In genomic region chr6:6405997-6406699, GRCh38 we compare ENCODE assay signal across 13 cellular contexts.
"Had no signal": no experiment of that assay in that cellular context is flagged by ENCODE, and none has a peak within 500 bp of the region (broad histone marks: within the 10 kb centered on the region; RNA-seq: fewer than 3 reads in every experiment).

No MANE protein-coding gene starts in this region.

- H3K27me3 ChIP-seq: sigmoid colon had no signal

- ATAC-seq: natural killer cell had no signal

- H3K4me3 ChIP-seq: sigmoid colon had no signal

- H3K36me3 ChIP-seq: sigmoid colon had no signal

- H3K36me3 Mint-ChIP-seq: natural killer cell had no signal

- H3K4me1 ChIP-seq: sigmoid colon had no signal

- H3K9me3 Mint-ChIP-seq: activated B cell treated with CpG ODN at 0.5 μM for 24 hours; activated CD4-positive, alpha-beta T cell treated with anti-CD3 and anti-CD28 coated beads, Interleukin-2, amount 10 ng/mL, durations not matched to agents 24 days and 14 days; activated naive CD4-positive, alpha-beta T cell treated with anti-CD3 and anti-CD28 coated beads for 36 hours; natural killer cell had no signal

- H3K4me1 Mint-ChIP-seq: activated CD4-positive, alpha-beta T cell treated with anti-CD3 and anti-CD28 coated beads, Interleukin-2, amount 10 ng/mL, durations not matched to agents 24 days and 14 days; natural killer cell had no signal

- H3K9me3 ChIP-seq: sigmoid colon had no signal

- H3K27ac Mint-ChIP-seq: activated B cell treated with CpG ODN at 0.5 μM for 24 hours; activated CD4-positive, alpha-beta T cell treated with anti-CD3 and anti-CD28 coated beads, Interleukin-2, amount 10 ng/mL, durations not matched to agents 24 days and 14 days; activated naive CD4-positive, alpha-beta T cell treated with anti-CD3 and anti-CD28 coated beads for 36 hours; natural killer cell; progenitor cell of endocrine pancreas had no signal

- FAIRE-seq: TTC549 had no signal

- DNase-seq: activated B cell treated with CpG ODN at 0.5 μM for 24 hours; activated CD4-positive, alpha-beta T cell treated with anti-CD3 and anti-CD28 coated beads, Interleukin-2, amount 10 ng/mL, durations not matched to agents 24 days and 14 days; activated naive CD4-positive, alpha-beta T cell treated with anti-CD3 and anti-CD28 coated beads for 36 hours; central memory CD4-positive, alpha-beta T cell; cortex of kidney; effector CD8-positive, alpha-beta T cell; natural killer cell; sigmoid colon; stimulated activated CD4-positive, alpha-beta T cell treated with anti-CD3 and anti-CD28 coated beads, Interleukin-2, amount 100 ng/mL, for 24 hours; stimulated activated naive CD4-positive, alpha-beta T cell; T-helper 2 cell had no signal

- H3K4me3 Mint-ChIP-seq: activated B cell treated with CpG ODN at 0.5 μM for 24 hours; activated CD4-positive, alpha-beta T cell treated with anti-CD3 and anti-CD28 coated beads, Interleukin-2, amount 10 ng/mL, durations not matched to agents 24 days and 14 days; activated naive CD4-positive, alpha-beta T cell treated with anti-CD3 and anti-CD28 coated beads for 36 hours; natural killer cell had no signal
